Comparison of ENCODE assay signal across 1 cellular context in the genomic region with DNA sequence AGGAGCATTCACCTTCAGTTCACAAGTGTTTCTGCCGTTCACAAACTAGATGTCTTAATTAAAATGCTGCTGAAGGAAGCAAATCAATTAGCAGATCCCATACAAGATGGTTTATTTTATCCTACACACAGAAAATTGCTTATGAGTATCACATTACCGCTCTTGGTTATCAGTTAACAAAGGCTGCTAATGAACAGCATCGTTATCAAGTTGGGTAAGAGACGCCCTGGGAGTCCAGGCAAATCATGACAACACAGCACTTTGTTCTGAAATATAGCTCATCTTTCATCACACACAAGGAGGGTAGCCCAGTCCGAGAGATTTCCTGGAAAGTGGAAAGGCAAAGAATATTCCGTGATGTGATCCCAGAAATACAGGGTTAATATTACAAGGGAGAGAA.
TF ChIP-seq lines count a peak whose summit lies in the region.

No MANE protein-coding gene starts in this region.

TF ChIP-seq in K562, 482 proteins besides CTCF, POLR2A, EP300 and RAD21 (continued from another document):
- TF ChIP-seq, protein P1, sequence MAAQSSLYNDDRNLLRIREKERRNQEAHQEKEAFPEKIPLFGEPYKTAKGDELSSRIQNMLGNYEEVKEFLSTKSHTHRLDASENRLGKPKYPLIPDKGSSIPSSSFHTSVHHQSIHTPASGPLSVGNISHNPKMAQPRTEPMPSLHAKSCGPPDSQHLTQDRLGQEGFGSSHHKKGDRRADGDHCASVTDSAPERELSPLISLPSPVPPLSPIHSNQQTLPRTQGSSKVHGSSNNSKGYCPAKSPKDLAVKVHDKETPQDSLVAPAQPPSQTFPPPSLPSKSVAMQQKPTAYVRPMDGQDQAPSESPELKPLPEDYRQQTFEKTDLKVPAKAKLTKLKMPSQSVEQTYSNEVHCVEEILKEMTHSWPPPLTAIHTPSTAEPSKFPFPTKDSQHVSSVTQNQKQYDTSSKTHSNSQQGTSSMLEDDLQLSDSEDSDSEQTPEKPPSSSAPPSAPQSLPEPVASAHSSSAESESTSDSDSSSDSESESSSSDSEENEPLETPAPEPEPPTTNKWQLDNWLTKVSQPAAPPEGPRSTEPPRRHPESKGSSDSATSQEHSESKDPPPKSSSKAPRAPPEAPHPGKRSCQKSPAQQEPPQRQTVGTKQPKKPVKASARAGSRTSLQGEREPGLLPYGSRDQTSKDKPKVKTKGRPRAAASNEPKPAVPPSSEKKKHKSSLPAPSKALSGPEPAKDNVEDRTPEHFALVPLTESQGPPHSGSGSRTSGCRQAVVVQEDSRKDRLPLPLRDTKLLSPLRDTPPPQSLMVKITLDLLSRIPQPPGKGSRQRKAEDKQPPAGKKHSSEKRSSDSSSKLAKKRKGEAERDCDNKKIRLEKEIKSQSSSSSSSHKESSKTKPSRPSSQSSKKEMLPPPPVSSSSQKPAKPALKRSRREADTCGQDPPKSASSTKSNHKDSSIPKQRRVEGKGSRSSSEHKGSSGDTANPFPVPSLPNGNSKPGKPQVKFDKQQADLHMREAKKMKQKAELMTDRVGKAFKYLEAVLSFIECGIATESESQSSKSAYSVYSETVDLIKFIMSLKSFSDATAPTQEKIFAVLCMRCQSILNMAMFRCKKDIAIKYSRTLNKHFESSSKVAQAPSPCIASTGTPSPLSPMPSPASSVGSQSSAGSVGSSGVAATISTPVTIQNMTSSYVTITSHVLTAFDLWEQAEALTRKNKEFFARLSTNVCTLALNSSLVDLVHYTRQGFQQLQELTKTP (IDR thresholded peaks at IDR 0.05; ENCODE audit: low read depth in 1 of 2, partially characterized antibody in 2 of 2) = peak in 1 of 2 experiments; percentile 16
- TF ChIP-seq MXI1 (IDR thresholded peaks at IDR 0.05; ENCODE audit: low read depth, low read length) (no peak), HDAC2 (IDR thresholded peaks at IDR 0.05) (no peak), POU5F1 (IDR thresholded peaks at IDR 0.05; ENCODE audit: borderline replicate concordance, low read depth, low read length, partially characterized antibody) (no peak), C11orf30 (IDR thresholded peaks at IDR 0.05; ENCODE audit: low read depth) (peak; percentile 93), PTBP1 (IDR thresholded peaks at IDR 0.05; ENCODE audit: low read depth, low read length) (no peak), YBX1 (IDR thresholded peaks at IDR 0.05) (no peak), CBFA2T2 (conservative IDR thresholded peaks at IDR 0.05) (peak; percentile 38; the same call in 1 of the 2 replicates), CTBP1 (IDR thresholded peaks at IDR 0.05; ENCODE audit: borderline replicate concordance) (peak; percentile 53; the same call in 1 of the 2 replicates), ZC3H8 (IDR thresholded peaks at IDR 0.05) (no peak), MAFG (tag; conservative IDR thresholded peaks at IDR 0.05) (peak; percentile 90), IFI16 (CRISPR knock-in tag; IDR thresholded peaks at IDR 0.05) (no peak), CXXC5 (CRISPR knock-in tag; IDR thresholded peaks at IDR 0.05) (no peak), ZNF134 (CRISPR knock-in tag; conservative IDR thresholded peaks at IDR 0.05) (no peak), ARID1B (IDR thresholded peaks at IDR 0.05) (peak; percentile 74), PPARD (CRISPR knock-in tag; IDR thresholded peaks at IDR 0.05) (no peak), TCFL5 (CRISPR knock-in tag; conservative IDR thresholded peaks at IDR 0.05) (no peak)
- TF ChIP-seq, protein P2, sequence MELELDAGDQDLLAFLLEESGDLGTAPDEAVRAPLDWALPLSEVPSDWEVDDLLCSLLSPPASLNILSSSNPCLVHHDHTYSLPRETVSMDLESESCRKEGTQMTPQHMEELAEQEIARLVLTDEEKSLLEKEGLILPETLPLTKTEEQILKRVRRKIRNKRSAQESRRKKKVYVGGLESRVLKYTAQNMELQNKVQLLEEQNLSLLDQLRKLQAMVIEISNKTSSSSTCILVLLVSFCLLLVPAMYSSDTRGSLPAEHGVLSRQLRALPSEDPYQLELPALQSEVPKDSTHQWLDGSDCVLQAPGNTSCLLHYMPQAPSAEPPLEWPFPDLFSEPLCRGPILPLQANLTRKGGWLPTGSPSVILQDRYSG (tag; conservative IDR thresholded peaks at IDR 0.05; ENCODE audit: low read depth) = no peak
- TF ChIP-seq, protein P3, sequence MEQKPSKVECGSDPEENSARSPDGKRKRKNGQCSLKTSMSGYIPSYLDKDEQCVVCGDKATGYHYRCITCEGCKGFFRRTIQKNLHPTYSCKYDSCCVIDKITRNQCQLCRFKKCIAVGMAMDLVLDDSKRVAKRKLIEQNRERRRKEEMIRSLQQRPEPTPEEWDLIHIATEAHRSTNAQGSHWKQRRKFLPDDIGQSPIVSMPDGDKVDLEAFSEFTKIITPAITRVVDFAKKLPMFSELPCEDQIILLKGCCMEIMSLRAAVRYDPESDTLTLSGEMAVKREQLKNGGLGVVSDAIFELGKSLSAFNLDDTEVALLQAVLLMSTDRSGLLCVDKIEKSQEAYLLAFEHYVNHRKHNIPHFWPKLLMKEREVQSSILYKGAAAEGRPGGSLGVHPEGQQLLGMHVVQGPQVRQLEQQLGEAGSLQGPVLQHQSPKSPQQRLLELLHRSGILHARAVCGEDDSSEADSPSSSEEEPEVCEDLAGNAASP (IDR thresholded peaks at IDR 0.05) = no peak
- TF ChIP-seq, protein P4, sequence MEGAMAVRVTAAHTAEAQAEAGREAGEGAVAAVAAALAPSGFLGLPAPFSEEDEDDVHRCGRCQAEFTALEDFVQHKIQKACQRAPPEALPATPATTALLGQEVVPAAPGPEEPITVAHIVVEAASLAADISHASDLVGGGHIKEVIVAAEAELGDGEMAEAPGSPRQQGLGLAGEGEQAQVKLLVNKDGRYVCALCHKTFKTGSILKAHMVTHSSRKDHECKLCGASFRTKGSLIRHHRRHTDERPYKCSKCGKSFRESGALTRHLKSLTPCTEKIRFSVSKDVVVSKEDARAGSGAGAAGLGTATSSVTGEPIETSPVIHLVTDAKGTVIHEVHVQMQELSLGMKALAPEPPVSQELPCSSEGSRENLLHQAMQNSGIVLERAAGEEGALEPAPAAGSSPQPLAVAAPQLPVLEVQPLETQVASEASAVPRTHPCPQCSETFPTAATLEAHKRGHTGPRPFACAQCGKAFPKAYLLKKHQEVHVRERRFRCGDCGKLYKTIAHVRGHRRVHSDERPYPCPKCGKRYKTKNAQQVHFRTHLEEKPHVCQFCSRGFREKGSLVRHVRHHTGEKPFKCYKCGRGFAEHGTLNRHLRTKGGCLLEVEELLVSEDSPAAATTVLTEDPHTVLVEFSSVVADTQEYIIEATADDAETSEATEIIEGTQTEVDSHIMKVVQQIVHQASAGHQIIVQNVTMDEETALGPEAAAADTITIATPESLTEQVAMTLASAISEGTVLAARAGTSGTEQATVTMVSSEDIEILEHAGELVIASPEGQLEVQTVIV (CRISPR knock-in tag; IDR thresholded peaks at IDR 0.05; ENCODE audit: borderline replicate concordance) = no peak
- TF ChIP-seq, protein P5, sequence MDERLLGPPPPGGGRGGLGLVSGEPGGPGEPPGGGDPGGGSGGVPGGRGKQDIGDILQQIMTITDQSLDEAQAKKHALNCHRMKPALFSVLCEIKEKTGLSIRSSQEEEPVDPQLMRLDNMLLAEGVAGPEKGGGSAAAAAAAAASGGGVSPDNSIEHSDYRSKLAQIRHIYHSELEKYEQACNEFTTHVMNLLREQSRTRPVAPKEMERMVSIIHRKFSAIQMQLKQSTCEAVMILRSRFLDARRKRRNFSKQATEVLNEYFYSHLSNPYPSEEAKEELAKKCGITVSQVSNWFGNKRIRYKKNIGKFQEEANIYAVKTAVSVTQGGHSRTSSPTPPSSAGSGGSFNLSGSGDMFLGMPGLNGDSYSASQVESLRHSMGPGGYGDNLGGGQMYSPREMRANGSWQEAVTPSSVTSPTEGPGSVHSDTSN (CRISPR knock-in tag; IDR thresholded peaks at IDR 0.05; ENCODE audit: low read depth) = no peak
- TF ChIP-seq, protein P5 (tag; conservative IDR thresholded peaks at IDR 0.05; ENCODE audit: low read depth) = peak; percentile 78
